Comparison of ENCODE assay signal across 8 cellular contexts in genomic region chr2:113198790-113199612, GRCh38. TPM values are rescaled to one million over a fixed set of nuclear protein-coding genes. Genes with fewer than 3 reads are reported as not detected.
DNase-seq lines count a peak whose midpoint lies in the region; ATAC-seq and TF ChIP-seq lines count a peak whose summit lies in the region.

No MANE protein-coding gene starts in this region.

- H3K4me3 Mint-ChIP-seq in CD8-positive, alpha-beta T cell, result no peak overlapping the region

- H3K4me1 ChIP-seq in CD8-positive, alpha-beta T cell (ENCODE audit: insufficient read depth, low read length), result peaks cover 7% of the 10 kb centered on the region
- no peaks in the 10 kb centered on the region for H3K4me1 ChIP-seq in KMS-11 (ENCODE audit: low read depth, poor library complexity, severe bottlenecking)
- peaks cover 3% of the 10 kb centered on the region for H3K4me1 ChIP-seq in prostate gland (replicated peaks)

- intact Hi-C loops in CD8-positive, alpha-beta T cell (cut with DNase I, micrococcal nuclease), result loop anchor here in 1 of 2 experiments (1.0 to 5.0 kb wide), 3 partner anchors 24 to 212 kb away; no protein-coding TSS in a partner anchor
- intact Hi-C loops in left ventricle myocardium superior (cut with micrococcal nuclease), result no loop called here
- intact Hi-C loops in prostate gland (cut with DNase I), result loop anchor here (5.0 kb wide), 2 partner anchors 48 to 62 kb away; no protein-coding TSS in a partner anchor

- no peaks in the 10 kb centered on the region for H3K9me3 Mint-ChIP-seq in CD8-positive, alpha-beta T cell

- peaks cover 86% of the 10 kb centered on the region for H3K36me3 Mint-ChIP-seq in CD8-positive, alpha-beta T cell

- no peak overlapping the region; the same call in 1 of the 2 replicates for H3K4me2 ChIP-seq in KMS-11

- peak; percentile 76 for TF ChIP-seq CTCF in CD8-positive, alpha-beta T cell (IDR thresholded peaks at IDR 0.05)
- TF ChIP-seq CTCF in KMS-11 (conservative IDR thresholded peaks at IDR 0.05; ENCODE audit: low read depth, low read length), result peak; percentile 44
- TF ChIP-seq CTCF in prostate gland (IDR thresholded peaks at IDR 0.05), result peak; percentile 77 to 98 (median 96)

- POLR2A ChIA-PET in CD8-positive, alpha-beta T cell (lab: Charles Lee), result interaction anchor here (1.0 to 2.2 kb wide), 5 partner anchors 24 to 63 kb away, joined by 3 to 10 read pairs (median 5); partner anchors contain the start of gene PSD4

- H3K79me2 ChIP-seq in KMS-11 (ENCODE audit: insufficient read depth, low read depth), result no peaks in the 10 kb centered on the region

- no peaks in the 10 kb centered on the region for H4K20me1 ChIP-seq in KMS-11 (ENCODE audit: insufficient read depth)

- H2AFZ ChIP-seq in KMS-11 (ENCODE audit: low read depth), result peak overlapping the region; percentile 77

- no peak overlapping the region for H3K4me3 ChIP-seq in CD8-positive, alpha-beta T cell (ENCODE audit: low read depth, low read length)
- H3K4me3 ChIP-seq in KMS-11 (IDR thresholded peaks at IDR 0.05; ENCODE audit: insufficient read depth, low read depth, low read length), result no peak overlapping the region
- H3K4me3 ChIP-seq in prostate gland, result peak overlapping the region; percentile 45 to 56

- H3K27ac Mint-ChIP-seq in CD8-positive, alpha-beta T cell, result no peak overlapping the region

- peaks cover 24% of the 10 kb centered on the region for H3K4me1 Mint-ChIP-seq in CD8-positive, alpha-beta T cell (ENCODE audit: low read depth)

- peak; percentile 33 for TF ChIP-seq POLR2A in prostate gland (IDR thresholded peaks at IDR 0.05)

- ATAC-seq in CD8-positive, alpha-beta T cell, result peak; percentile 77
- ATAC-seq in GM21447 (IDR thresholded peaks at IDR 0.05; ENCODE audit: unreplicated experiment) (peak; percentile 60), left ventricle myocardium superior (peak; percentile 96)

- H3K9me3 ChIP-seq in CD8-positive, alpha-beta T cell (ENCODE audit: low read length), result no peaks in the 10 kb centered on the region
- no peaks in the 10 kb centered on the region for H3K9me3 ChIP-seq in prostate gland

- H3K9ac ChIP-seq in KMS-11, result peak overlapping the region; percentile 22; the same call in 1 of the 2 replicates

- no peak overlapping the region for H3K27ac ChIP-seq in CD8-positive, alpha-beta T cell (ENCODE audit: low read depth, low read length)
- H3K27ac ChIP-seq in KMS-11, result no peak overlapping the region
- H3K27ac ChIP-seq in angular gyrus (ENCODE audit: low read depth, low read length), result peak overlapping the region; percentile 33
- peak overlapping the region; percentile 84 to 89 for H3K27ac ChIP-seq in prostate gland

- peaks cover 67% of the 10 kb centered on the region for H3K36me3 ChIP-seq in CD8-positive, alpha-beta T cell (ENCODE audit: insufficient read depth, low read length)
- H3K36me3 ChIP-seq in KMS-11 (ENCODE audit: insufficient read depth) (no peaks in the 10 kb centered on the region), prostate gland (no peaks in the 10 kb centered on the region)

- no peaks in the 10 kb centered on the region for H3K27me3 ChIP-seq in CD8-positive, alpha-beta T cell (ENCODE audit: insufficient read depth, low read length)
- H3K27me3 ChIP-seq in KMS-11 (ENCODE audit: insufficient read depth, low read depth), result no peaks in the 10 kb centered on the region
- no peaks in the 10 kb centered on the region for H3K27me3 ChIP-seq in prostate gland (replicated peaks; ENCODE audit: insufficient read depth)

- no peaks in the 10 kb centered on the region for H3K27me3 Mint-ChIP-seq in CD8-positive, alpha-beta T cell (ENCODE audit: low read depth)

- under 1% methylated on average over 49 of the region's 79 CpGs for WGBS in prostate gland

- CTCF ChIA-PET in CD8-positive, alpha-beta T cell (lab: Charles Lee), result interaction anchor here (0.7 to 11.8 kb wide), 25 partner anchors 10 to 221 kb away, joined by 3 to 368 read pairs (median 5); partner anchors contain the start of genes IL36G and PSD4

- DNase-seq in CD8-positive, alpha-beta T cell, result peak; percentile 48 to 84 (median 72)
- DNase-seq in T-helper 1 cell (peak; percentile 46 to 76 (median 67)), left ventricle myocardium superior (peak; percentile 91), prostate gland (ENCODE audit: low spot score) (peak; percentile 76), ureter (ENCODE audit: low spot score) (peak; percentile 83)

RNA-seq across cellular contexts. Expression of gene PSD4, which starts 25.2 kb away (rescaled TPM):
- 10 to 100 TPM; 80.6 to 86.2 TPM for total RNA-seq in CD8-positive, alpha-beta T cell
- 2.9 TPM for total RNA-seq in left ventricle myocardium superior
- 100 to 1,000 TPM; 139 to 221 TPM for total RNA-seq in prostate gland
- 55.1 TPM for total RNA-seq in ureter

Comparison
In these comparisons a context has a peak if more than half of its experiments do, and no peak if none do; other contexts are left out.
1. H3K27ac ChIP-seq: peak in angular gyrus (single experiment) and prostate gland (2 of 2); none in CD8-positive, alpha-beta T cell (single experiment) and KMS-11 (single experiment).
2. H3K4me3 ChIP-seq: peak in prostate gland (2 of 2); none in CD8-positive, alpha-beta T cell (single experiment) and KMS-11 (single experiment).
3. CTCF ChIP-seq: peak in every context shown above with its lines; median percentile 96 in prostate gland; 76 in CD8-positive, alpha-beta T cell; 44 in KMS-11.
4. RNA of gene PSD4, which starts 25.2 kb away (total RNA-seq): 139 to 221 TPM in prostate gland, 80.6 to 86.2 TPM in CD8-positive, alpha-beta T cell and 55.1 TPM in ureter (single experiment); 2.9 TPM in left ventricle myocardium superior (single experiment); every median in the first group is over 10 times any median in the second.
5. Peak in every context shown above with its lines, with median percentiles within 50 percentile points of each other: ATAC-seq and DNase-seq.